Comparison of ENCODE assay signal across 20 cellular contexts in genomic region chr3:10700821-10701220, GRCh38.
DNase-seq lines count a peak whose midpoint lies in the region; ATAC-seq, FAIRE-seq and TF ChIP-seq lines count a peak whose summit lies in the region.
"Had no signal": no experiment of that assay in that cellular context is flagged by ENCODE, and none has a peak within 500 bp of the region (broad histone marks: within the 10 kb centered on the region; RNA-seq: fewer than 3 reads in every experiment).

No MANE protein-coding gene starts in this region.

- H3K27ac ChIP-seq in OCI-LY3 (ENCODE audit: low read length) (peak overlapping the region; percentile 46; the same call in 1 of the 2 replicates), GM12878 (ENCODE audit: control insufficient read depth, insufficient read depth) (no peak overlapping the region)
- H3K27ac ChIP-seq: A549, C4-2B, HL-60 had no signal

- peaks cover 58% of the 10 kb centered on the region for H3K27me3 Mint-ChIP-seq in activated naive CD4-positive, alpha-beta T cell treated with anti-CD3 and anti-CD28 coated beads, Interleukin-2, amount 10 ng/mL, durations not matched to agents 7 days and 5 days
- H3K27me3 Mint-ChIP-seq in stimulated activated naive CD8-positive, alpha-beta T cell treated with anti-CD3 and anti-CD28 coated beads, Interleukin-15, amount 100 ng/mL, for 72 hours, result peaks cover 59% of the 10 kb centered on the region

- H3K9me3 Mint-ChIP-seq in activated naive CD4-positive, alpha-beta T cell treated with anti-CD3 and anti-CD28 coated beads, Interleukin-2, amount 50 U/mL, for 72 hours, result no peaks in the 10 kb centered on the region
- no peaks in the 10 kb centered on the region for H3K9me3 Mint-ChIP-seq in activated naive CD4-positive, alpha-beta T cell treated with anti-CD3 and anti-CD28 coated beads, Interleukin-2, amount 10 ng/mL, durations not matched to agents 7 days and 5 days
- H3K9me3 Mint-ChIP-seq in stimulated activated naive CD8-positive, alpha-beta T cell treated with anti-CD3 and anti-CD28 coated beads, Interleukin-15, amount 100 ng/mL, for 72 hours, result no peaks in the 10 kb centered on the region
- H3K9me3 Mint-ChIP-seq: CD8-positive, alpha-beta T cell; HFFc6 had no signal

- BruUV-seq in GM12878 (replicated peaks; lab: Mats Ljungman, UMichigan), result no TSS peak

- H3K79me2 ChIP-seq in OCI-LY3 (ENCODE audit: low read length), result no peaks in the 10 kb centered on the region
- no peaks in the 10 kb centered on the region for H3K79me2 ChIP-seq in GM12878 (ENCODE audit: control insufficient read depth, insufficient read depth, low read length)

- H3K36me3 Mint-ChIP-seq in activated naive CD4-positive, alpha-beta T cell treated with anti-CD3 and anti-CD28 coated beads, Interleukin-2, amount 50 U/mL, for 72 hours, result no peaks in the 10 kb centered on the region
- no peaks in the 10 kb centered on the region for H3K36me3 Mint-ChIP-seq in activated naive CD4-positive, alpha-beta T cell treated with anti-CD3 and anti-CD28 coated beads, Interleukin-2, amount 10 ng/mL, durations not matched to agents 7 days and 5 days
- H3K36me3 Mint-ChIP-seq: CD8-positive, alpha-beta T cell had no signal

- 0 out of 2 replicates have a peak, but pooled peaks cover 6% of the 10 kb centered on the region for H3K9me3 ChIP-seq in OCI-LY3 (ENCODE audit: insufficient read depth, low read length)
- no peaks in the 10 kb centered on the region; the same call in 2 of the 3 replicates for H3K9me3 ChIP-seq in GM12878 (replicated peaks; ENCODE audit: control insufficient read depth, insufficient read depth, low read length)
- H3K9me3 ChIP-seq: A549, BE2C had no signal

- H3K4me3 ChIP-seq in OCI-LY3 (ENCODE audit: low read length), result no peak overlapping the region
- no peak overlapping the region for H3K4me3 ChIP-seq in GM12878
- H3K4me3 ChIP-seq: A549 had no signal

- H3K4me3 Mint-ChIP-seq in activated naive CD4-positive, alpha-beta T cell treated with anti-CD3 and anti-CD28 coated beads, Interleukin-2, amount 10 ng/mL, durations not matched to agents 7 days and 5 days, result no peak overlapping the region
- H3K4me3 Mint-ChIP-seq in stimulated activated naive CD8-positive, alpha-beta T cell treated with anti-CD3 and anti-CD28 coated beads, Interleukin-15, amount 100 ng/mL, for 72 hours, result no peak overlapping the region
- H3K4me3 Mint-ChIP-seq: CD8-positive, alpha-beta T cell; HFFc6 had no signal

- no peak for TF ChIP-seq RAD21 in GM12878 (IDR thresholded peaks at IDR 0.05; ENCODE audit: insufficient read depth, low read depth, low read length)

- in situ Hi-C loops in GM12878 (cut with MboI), result no loop called here

- peaks cover 3% of the 10 kb centered on the region for H3K36me3 ChIP-seq in OCI-LY3 (replicated peaks; ENCODE audit: low read depth, low read length)
- H3K36me3 ChIP-seq in GM12878 (ENCODE audit: control insufficient read depth in 2 of 2, insufficient read depth in 2 of 2, low read length in 1 of 2), result no peaks in the 10 kb centered on the region
- H3K36me3 ChIP-seq: BE2C had no signal

- intact Hi-C loops in GM12878 (cut with micrococcal nuclease; ENCODE audit: unreplicated experiment), result no loop called here

- H2AFZ ChIP-seq in OCI-LY3 (ENCODE audit: low read depth, low read length), result no peak overlapping the region
- no peak overlapping the region for H2AFZ ChIP-seq in GM12878 (ENCODE audit: control insufficient read depth, low read depth, low read length)

- RAD21 ChIA-PET in GM12878 (lab: Charles Lee; ENCODE audit: unreplicated experiment), result no interaction called here

- peaks cover 40% of the 10 kb centered on the region for H3K4me1 ChIP-seq in OCI-LY3 (ENCODE audit: low read length)
- no peaks in the 10 kb centered on the region for H3K4me1 ChIP-seq in GM12878 (ENCODE audit: control insufficient read depth, insufficient read depth, low read length)
- H3K4me1 ChIP-seq: A549 had no signal

- H3K4me1 Mint-ChIP-seq in activated naive CD4-positive, alpha-beta T cell treated with anti-CD3 and anti-CD28 coated beads, Interleukin-2, amount 10 ng/mL, durations not matched to agents 7 days and 5 days, result no peaks in the 10 kb centered on the region
- H3K4me1 Mint-ChIP-seq in stimulated activated naive CD8-positive, alpha-beta T cell treated with anti-CD3 and anti-CD28 coated beads, Interleukin-15, amount 100 ng/mL, for 72 hours, result peaks cover 5% of the 10 kb centered on the region

- CTCF ChIA-PET in activated naive CD4-positive, alpha-beta T cell treated with anti-CD3 and anti-CD28 coated beads, Interleukin-2, amount 10 ng/mL, durations not matched to agents 7 days and 5 days (lab: Charles Lee), result interaction anchor here (0.7 kb wide), 1 partner anchor 356 kb away, joined by 3 read pairs; no protein-coding TSS in a partner anchor
- CTCF ChIA-PET in GM12878 (lab: Yijun Ruan, JAX), result no interaction called here

- ATAC-seq in activated naive CD4-positive, alpha-beta T cell treated with anti-CD3 and anti-CD28 coated beads, Interleukin-2, amount 50 U/mL, for 72 hours, result peak; percentile 57 to 87
- ATAC-seq in GM12878, result no peak
- ATAC-seq in stimulated activated naive CD8-positive, alpha-beta T cell treated with anti-CD3 and anti-CD28 coated beads, Interleukin-15, amount 100 ng/mL, for 72 hours, result peak; percentile 71
- no peak for ATAC-seq in HG03135 (IDR thresholded peaks at IDR 0.05; ENCODE audit: unreplicated experiment)
- ATAC-seq in GM19023 (IDR thresholded peaks at IDR 0.05; ENCODE audit: unreplicated experiment), result no peak
- ATAC-seq: A549; CD8-positive, alpha-beta T cell had no signal

- TF ChIP-seq CTCF in OCI-LY3 (IDR thresholded peaks at IDR 0.05; ENCODE audit: low read depth, low read length) (no peak), GM12878 (IDR thresholded peaks at IDR 0.05 in 2 of 3, conservative IDR thresholded peaks at IDR 0.05 in 1 of 3; ENCODE audit: control insufficient read depth in 2 of 3, extremely low read depth in 1 of 3, insufficient read depth in 1 of 3, low read depth in 3 of 3, low read length in 3 of 3) (no peak)

- no peak for DNase-seq in activated naive CD4-positive, alpha-beta T cell treated with anti-CD3 and anti-CD28 coated beads, Interleukin-2, amount 50 U/mL, for 72 hours (ENCODE audit: low spot score in 2 of 2)
- DNase-seq in activated naive CD4-positive, alpha-beta T cell treated with anti-CD3 and anti-CD28 coated beads, Interleukin-2, amount 10 ng/mL, durations not matched to agents 7 days and 5 days, result no peak
- DNase-seq in GM12878 (ENCODE audit: low read depth, low spot score), result no peak
- DNase-seq in stimulated activated naive CD8-positive, alpha-beta T cell treated with anti-CD3 and anti-CD28 coated beads, Interleukin-15, amount 100 ng/mL, for 72 hours, result no peak
- DNase-seq: BE2C; CD8-positive, alpha-beta T cell; COR-L47; DMS153; DMS79 treated with DMSO at 0.1 percent for 48 hours; EL; GDM1; HCEC 1CT; HFFc6 had no signal

- FAIRE-seq in GM12878 (lab: Jason Lieb, UNC), result no peak
- FAIRE-seq: A549, D721Med had no signal

- H3K27me3 ChIP-seq in OCI-LY3 (ENCODE audit: low read depth, low read length) (peaks cover 58% of the 10 kb centered on the region), GM12878 (replicated peaks in 1 of 2; ENCODE audit: control insufficient read depth in 2 of 2, insufficient read depth in 2 of 2, low read length in 1 of 2) (no peaks in the 10 kb centered on the region)
- H3K27me3 ChIP-seq: BE2C had no signal

- H3K4me2 ChIP-seq in OCI-LY3 (ENCODE audit: low read length) (peak overlapping the region; percentile 42), GM12878 (ENCODE audit: control insufficient read depth, insufficient read depth) (no peak overlapping the region)
- H3K4me2 ChIP-seq: A549 had no signal

- no peak for TF ChIP-seq EP300 in GM12878 (IDR thresholded peaks at IDR 0.05; ENCODE audit: borderline replicate concordance in 1 of 2, control insufficient read depth in 1 of 2, low read depth in 2 of 2, low read length in 2 of 2)

- TF ChIP-seq POLR2A in GM12878 (IDR thresholded peaks at IDR 0.05; ENCODE audit: low read depth, low read length), result no peak

- H3K9ac ChIP-seq in OCI-LY3 (ENCODE audit: low read length), result no peak overlapping the region
- H3K9ac ChIP-seq in GM12878 (ENCODE audit: control insufficient read depth, insufficient read depth, low read length), result no peak overlapping the region

- H3K27ac Mint-ChIP-seq in activated naive CD4-positive, alpha-beta T cell treated with anti-CD3 and anti-CD28 coated beads, Interleukin-2, amount 50 U/mL, for 72 hours, result no peak overlapping the region
- no peak overlapping the region for H3K27ac Mint-ChIP-seq in activated naive CD4-positive, alpha-beta T cell treated with anti-CD3 and anti-CD28 coated beads, Interleukin-2, amount 10 ng/mL, durations not matched to agents 7 days and 5 days
- H3K27ac Mint-ChIP-seq in stimulated activated naive CD8-positive, alpha-beta T cell treated with anti-CD3 and anti-CD28 coated beads, Interleukin-15, amount 100 ng/mL, for 72 hours, result no peak overlapping the region
- H3K27ac Mint-ChIP-seq: CD8-positive, alpha-beta T cell; HFFc6 had no signal

- no peaks in the 10 kb centered on the region for H4K20me1 ChIP-seq in OCI-LY3 (ENCODE audit: insufficient read depth, low read length)
- no peaks in the 10 kb centered on the region for H4K20me1 ChIP-seq in GM12878 (ENCODE audit: control insufficient read depth, insufficient read depth)

- POLR2A ChIA-PET in GM12878 (lab: Charles Lee), result no interaction called here

- WGBS in GM12878 (ENCODE audit: insufficient coverage, insufficient replicate concordance, low lambda C conversion rate, missing lambda C conversion rate), result 50% methylated on average over 2 of the region's 2 CpGs

- SMC1A ChIA-PET in GM12878 (lab: Charles Lee; ENCODE audit: uncharacterized antibody, unreplicated experiment), result no interaction called here

TF ChIP-seq in GM12878, 131 proteins besides CTCF, POLR2A, EP300 and RAD21 (continues in another document):
- TF ChIP-seq SPI1 (IDR thresholded peaks at IDR 0.05; ENCODE audit: borderline replicate concordance, insufficient read depth, low read depth, low read length) (peak; percentile 24; the same call in 1 of the 2 replicates), PAX5 (IDR thresholded peaks at IDR 0.05; ENCODE audit: borderline replicate concordance, low read depth, low read length) (no peak), POLR2AphosphoS2 (IDR thresholded peaks at IDR 0.05; ENCODE audit: low read depth, low read length) (no peak)

Comparison
In these comparisons a context has a peak if more than half of its experiments do, and no peak if none do; other contexts are left out.
1. ATAC-seq: peak in activated naive CD4-positive, alpha-beta T cell treated with anti-CD3 and anti-CD28 coated beads, Interleukin-2, amount 50 U/mL, for 72 hours (2 of 2) and stimulated activated naive CD8-positive, alpha-beta T cell treated with anti-CD3 and anti-CD28 coated beads, Interleukin-15, amount 100 ng/mL, for 72 hours (single experiment); none in GM12878 (single experiment), HG03135 (single experiment) and GM19023 (single experiment).